27 cellular contexts compared by ENCODE assay signal in the genomic region with DNA sequence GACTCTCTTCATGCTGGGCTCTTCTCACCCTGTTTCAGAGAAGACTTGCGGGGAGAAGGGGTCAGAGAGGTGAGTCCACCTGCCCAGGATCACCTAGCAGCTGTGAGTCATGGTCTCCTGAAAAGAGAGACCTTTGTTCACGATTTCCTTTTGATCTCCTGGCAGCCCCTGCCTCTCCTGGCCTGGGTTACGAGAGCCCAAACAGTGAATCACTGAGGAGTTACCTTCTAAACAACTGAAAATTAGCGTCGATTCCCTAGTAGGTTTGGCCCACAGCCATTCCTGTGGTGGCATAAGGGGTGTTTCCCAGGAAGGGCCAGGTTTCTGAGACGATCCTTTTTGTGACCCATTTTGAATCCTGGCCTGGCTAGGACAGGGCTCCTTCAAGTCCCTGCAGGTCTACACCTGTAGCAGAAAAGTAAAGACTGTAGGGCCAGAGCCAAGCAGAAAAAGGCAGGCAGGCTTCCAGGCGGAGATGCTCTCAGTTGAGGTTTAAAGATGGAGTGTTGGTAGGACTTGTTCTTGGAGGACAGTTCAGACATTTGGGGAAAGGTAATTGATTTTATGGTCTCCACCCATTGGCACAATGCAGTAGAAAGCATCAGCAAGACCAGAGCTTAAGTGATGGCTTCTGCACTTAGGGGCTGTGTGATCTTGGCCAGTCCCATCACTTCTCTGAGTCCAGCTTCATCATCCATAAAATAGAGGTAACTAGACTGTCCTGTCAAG. TPM values are rescaled to one million over a fixed set of nuclear protein-coding genes. Genes with fewer than 3 reads are reported as not detected.
A peak's percentile ranks its signal among the peaks of the same experiment; 100 is the strongest.
DNase-seq lines count a peak whose midpoint lies in the region; ATAC-seq, FAIRE-seq and TF ChIP-seq lines count a peak whose summit lies in the region.
"Had no signal": no experiment of that assay in that cellular context is flagged by ENCODE, and none has a peak within 500 bp of the region (broad histone marks: within the 10 kb centered on the region; RNA-seq: fewer than 3 reads in every experiment).

No MANE protein-coding gene starts in this region.

- H3K9me2 ChIP-seq in SK-N-SH: no peaks in the 10 kb centered on the region

- intact Hi-C loops in HepG2 (cut with micrococcal nuclease; ENCODE audit: unreplicated experiment): loop anchor here (2.0 kb wide), 2 partner anchors 43 to 49 kb away; partner anchors contain the start of gene OTUD3
- intact Hi-C loops in right lobe of liver (cut with DNase I): loop anchor here in 1 of 2 donors (10.0 kb wide), 1 partner anchor 219 kb away; no protein-coding TSS in a partner anchor

- ATAC-seq in HepG2 (peak; percentile 69), right lobe of liver (no peak), RWPE2 (ENCODE audit: low read depth) (peak; percentile 87), HG02678 (IDR thresholded peaks at IDR 0.05; ENCODE audit: unreplicated experiment) (no peak)
- ATAC-seq: activated T-cell treated with anti-CD3 and anti-CD28 coated beads, Interleukin-2, amount 50 U/mL, for 72 hours; right cardiac atrium; upper lobe of right lung had no signal

- H3K4me1 ChIP-seq in HepG2 (ENCODE audit: insufficient read depth, low read length) (peaks cover 99% of the 10 kb centered on the region), right lobe of liver (no peaks in the 10 kb centered on the region), RWPE2 (ENCODE audit: insufficient read depth, poor library complexity, severe bottlenecking) (peaks cover 24% of the 10 kb centered on the region), SK-N-SH (ENCODE audit: control insufficient read depth in 1 of 2, insufficient read depth in 2 of 2, low read depth in 1 of 2, low read length in 1 of 2) (no peaks in the 10 kb centered on the region)
- H3K4me1 ChIP-seq: upper lobe of right lung had no signal

- CTCF ChIA-PET in HepG2 (lab: Yijun Ruan, JAX; ENCODE audit: low intra/inter-chr PET ratio, low total read pairs) (no interaction called here), SK-N-SH (lab: Yijun Ruan, JAX) (interaction anchor here (1.2 to 1.8 kb wide), 2 partner anchors 8 to 226 kb away, joined by 4 to 5 read pairs; no protein-coding TSS in a partner anchor)

- FAIRE-seq in HepG2 (lab: Jason Lieb, UNC): peak; percentile 71

- TF ChIP-seq POLR2A in HepG2 (IDR thresholded peaks at IDR 0.05; ENCODE audit: insufficient read depth in 1 of 2, low read depth in 2 of 2, low read length in 2 of 2): no peak
- TF ChIP-seq POLR2A in right lobe of liver (IDR thresholded peaks at IDR 0.05): no peak

- TSS peak; percentile 83 for BruUV-seq in HepG2 (replicated peaks; lab: Mats Ljungman, UMichigan)

- H3F3A ChIP-seq in SK-N-SH (replicated peaks; ENCODE audit: insufficient read depth): no peaks in the 10 kb centered on the region

- H4K20me1 ChIP-seq in HepG2 (ENCODE audit: insufficient read depth, low read length): no peaks in the 10 kb centered on the region
- no peaks in the 10 kb centered on the region for H4K20me1 ChIP-seq in SK-N-SH (ENCODE audit: insufficient read depth)

- H3K9ac ChIP-seq in HepG2 (ENCODE audit: insufficient read depth, low read depth, low read length) (peak overlapping the region; percentile 80), SK-N-SH (no peak overlapping the region)

- H3K9me3 ChIP-seq in HepG2 (ENCODE audit: low read length): peaks cover 12% of the 10 kb centered on the region
- H3K9me3 ChIP-seq in right lobe of liver: no peaks in the 10 kb centered on the region
- no peaks in the 10 kb centered on the region for H3K9me3 ChIP-seq in RWPE2 (ENCODE audit: severe bottlenecking)
- H3K9me3 ChIP-seq in SK-N-SH: no peaks in the 10 kb centered on the region
- H3K9me3 ChIP-seq: upper lobe of right lung had no signal

- TF ChIP-seq CTCF in HepG2 (CRISPR knock-in tag; IDR thresholded peaks at IDR 0.05) (no peak), right lobe of liver (IDR thresholded peaks at IDR 0.05) (no peak), RWPE2 (IDR thresholded peaks at IDR 0.05; ENCODE audit: poor library complexity, severe bottlenecking) (no peak), kidney epithelial cell (IDR thresholded peaks at IDR 0.05; ENCODE audit: insufficient read depth, low read length, poor library complexity, severe bottlenecking) (no peak), SK-N-SH (IDR thresholded peaks at IDR 0.05) (no peak), GM13976 (IDR thresholded peaks at IDR 0.05; ENCODE audit: borderline replicate concordance, control extremely low read depth, extremely low read depth, insufficient read depth, missing control alignments) (no peak)

- TF ChIP-seq RAD21 in HepG2 (CRISPR knock-in tag; IDR thresholded peaks at IDR 0.05): no peak
- TF ChIP-seq RAD21 in SK-N-SH (IDR thresholded peaks at IDR 0.05; ENCODE audit: low read length): no peak

- 9% methylated on average over 6 of the region's 7 CpGs for WGBS in HepG2 (ENCODE audit: low lambda C conversion rate)
- 38% methylated on average over 5 of the region's 7 CpGs for WGBS in right lobe of liver (ENCODE audit: insufficient coverage, low coverage, low lambda C conversion rate, missing lambda C conversion rate)
- 34% methylated on average over 5 of the region's 7 CpGs for WGBS in SK-N-SH (ENCODE audit: low lambda C conversion rate)

- H3K4me3 ChIP-seq in HepG2 (replicated peaks in 1 of 3; ENCODE audit: insufficient read depth in 1 of 3, low read depth in 2 of 3, low read length in 3 of 3) (no peak overlapping the region; a peak in 1 of 6 replicates), right lobe of liver (no peak overlapping the region), RWPE2 (ENCODE audit: severe bottlenecking) (no peak overlapping the region), kidney epithelial cell (ENCODE audit: low read depth, low read length) (no peak overlapping the region), SK-N-SH (ENCODE audit: low read depth in 2 of 2, low read length in 1 of 2) (no peak overlapping the region)
- H3K4me3 ChIP-seq: lung, upper lobe of right lung had no signal

- peak overlapping the region; percentile 70 for H3K4me2 ChIP-seq in HepG2 (ENCODE audit: low read depth, low read length)
- H3K4me2 ChIP-seq in SK-N-SH: no peak overlapping the region

- in situ Hi-C loops in HepG2 (cut with HindIII; ENCODE audit: extremely low pct_ligation_motif_present, low pct_unique_long_range_greater_than_20kb) (loop anchor here (5.0 kb wide), 1 partner anchor 552 kb away; no protein-coding TSS in a partner anchor), GM13976 (cut with MboI; ENCODE audit: low sequenced_read_pairs, unreplicated experiment) (no loop called here)

- TF ChIP-seq EP300 in HepG2 (IDR thresholded peaks at IDR 0.05; ENCODE audit: low read depth in 2 of 2, low read length in 2 of 2) (peak; percentile 86 to 93; a peak in 3 of 4 replicates), HepG2 (CRISPR knock-in tag; IDR thresholded peaks at IDR 0.05; ENCODE audit: borderline replicate concordance) (peak; percentile 92), SK-N-SH (IDR thresholded peaks at IDR 0.05; ENCODE audit: borderline replicate concordance in 1 of 2, low read depth in 1 of 2, low read length in 1 of 2) (no peak)

- no peaks in the 10 kb centered on the region for H3K27me3 ChIP-seq in HepG2 (ENCODE audit: control insufficient read depth in 1 of 2, insufficient read depth in 2 of 2, low read length in 2 of 2)
- no peaks in the 10 kb centered on the region for H3K27me3 ChIP-seq in right lobe of liver
- H3K27me3 ChIP-seq in RWPE2 (ENCODE audit: insufficient read depth, poor library complexity, severe bottlenecking): no peaks in the 10 kb centered on the region
- H3K27me3 ChIP-seq in kidney epithelial cell (ENCODE audit: control insufficient read depth, insufficient read depth, low read length): no peaks in the 10 kb centered on the region
- H3K27me3 ChIP-seq in SK-N-SH (ENCODE audit: insufficient read depth): no peaks in the 10 kb centered on the region
- H3K27me3 ChIP-seq: upper lobe of right lung had no signal

- H2AFZ ChIP-seq in HepG2 (ENCODE audit: low read length): no peak overlapping the region
- no peak overlapping the region for H2AFZ ChIP-seq in SK-N-SH (ENCODE audit: low read depth)

- H3K36me3 ChIP-seq in HepG2 (replicated peaks in 1 of 2; ENCODE audit: control insufficient read depth in 1 of 2, insufficient read depth in 2 of 2, low read length in 2 of 2) (no peaks in the 10 kb centered on the region), right lobe of liver (no peaks in the 10 kb centered on the region), RWPE2 (ENCODE audit: low read depth) (no peaks in the 10 kb centered on the region), kidney epithelial cell (ENCODE audit: control insufficient read depth, insufficient read depth, low read length) (no peaks in the 10 kb centered on the region), SK-N-SH (replicated peaks in 1 of 2; ENCODE audit: control insufficient read depth in 1 of 2, insufficient read depth in 2 of 2, low read length in 1 of 2) (no peaks in the 10 kb centered on the region)
- H3K36me3 ChIP-seq: upper lobe of right lung had no signal

- POLR2A ChIA-PET in HepG2 (lab: Yijun Ruan, JAX) (interaction anchor here (0.8 to 2.7 kb wide), 3 partner anchors 49 to 627 kb away, joined by 4 to 14 read pairs (median 4); partner anchors contain the start of genes CAMK2N1 and FAM43B), SK-N-SH (lab: Yijun Ruan, JAX) (no interaction called here)

- H3K27ac ChIP-seq in HepG2 (ENCODE audit: extremely low read length, insufficient read depth, low read length) (peak overlapping the region; percentile 94), right lobe of liver (no peak overlapping the region), RWPE2 (ENCODE audit: poor library complexity, severe bottlenecking) (peak overlapping the region; percentile 21), SK-N-SH (ENCODE audit: low read depth in 2 of 2, low read length in 1 of 2) (no peak overlapping the region)
- H3K27ac ChIP-seq: upper lobe of right lung had no signal

- no peaks in the 10 kb centered on the region for H3K79me2 ChIP-seq in HepG2 (ENCODE audit: insufficient read depth, low read length)
- no peaks in the 10 kb centered on the region for H3K79me2 ChIP-seq in SK-N-SH (ENCODE audit: insufficient read depth)

- DNase-seq in HepG2 (ENCODE audit: low spot score): peak; percentile 98
- DNase-seq in right lobe of liver: no peak
- peak; percentile 83 for DNase-seq in RWPE2 (ENCODE audit: low spot score)
- peak; percentile 51 for DNase-seq in kidney epithelial cell (ENCODE audit: low read depth)
- DNase-seq in SK-N-SH: no peak
- DNase-seq in GM13976 (ENCODE audit: low spot score): no peak
- DNase-seq in NCI-H526 treated with DMSO at 0.1 percent for 48 hours (lab: John Stamatoyannopoulos, UW): no peak
- DNase-seq: activated CD4-positive, alpha-beta T cell treated with anti-CD3 and anti-CD28 coated beads, Interleukin-2, amount 10 ng/mL, durations not matched to agents 24 days and 14 days; activated naive CD4-positive, alpha-beta T cell treated with anti-CD3 and anti-CD28 coated beads, Interleukin-2, amount 10 ng/mL, durations not matched to agents 7 days and 5 days; activated T-cell treated with anti-CD3 and anti-CD28 coated beads, Interleukin-2, amount 50 U/mL, for 72 hours; C1 segment of cervical spinal cord; caudate nucleus; erythroblast; foreskin melanocyte; GDM1; H7; hippocampal formation; NCI-H1694; NCI-H2227 treated with DMSO at 0.1 percent for 48 hours; NCI-H748 treated with DMSO at 0.1 percent for 48 hours; right cardiac atrium; SHP77; stimulated activated CD4-positive, alpha-beta T cell treated with anti-CD3 and anti-CD28 coated beads, Interleukin-15, amount 100 ng/mL, for 24 hours; upper lobe of right lung had no signal

RNA-seq across cellular contexts. Expression of gene PLA2G2E, which starts 2.1 kb away (rescaled TPM):
- total RNA-seq in HepG2 (2016; rRNA removed; fragmentation: Illumina TruSeq; extraction: Trizol) (not detected in 2 replicates), right lobe of liver (not detected), kidney epithelial cell (not detected in 2 replicates)
- not detected in 2 replicates for total RNA-seq in HepG2 (2016; cell fraction: cytosol; rRNA removed; fragmentation: Illumina TruSeq; extraction: Trizol; ENCODE audit: low read depth)
- total RNA-seq in HepG2 (2016; cell fraction: insoluble cytoplasmic fraction; rRNA removed; fragmentation: Illumina TruSeq; extraction: Trizol): not detected in 2 replicates
- total RNA-seq in HepG2 (2016; cell fraction: membrane; rRNA removed; fragmentation: Illumina TruSeq; extraction: Trizol): not detected in 2 replicates
- total RNA-seq in HepG2 (2016; cell fraction: nucleus; rRNA removed; fragmentation: Illumina TruSeq; extraction: Trizol): not detected in 2 replicates
- polyA plus RNA-seq in HepG2 (2011; rRNA removed) (not detected in 2 replicates), SK-N-SH (2012; rRNA removed) (not detected in 2 replicates)
- not detected in 2 replicates for polyA plus RNA-seq in HepG2 (2011; cell fraction: cytosol; rRNA removed)
- polyA plus RNA-seq in HepG2 (2011; cell fraction: nucleus; rRNA removed): 0.50 TPM in 1 of 2 replicates, not detected in the other
- polyA plus RNA-seq in HepG2 (2012): not detected in 2 replicates
- polyA plus RNA-seq in HepG2 (2016; cell fraction: cytosol; fragmentation: Illumina TruSeq; extraction: Trizol; ENCODE audit: low read depth): not detected in 2 replicates
- not detected in 2 replicates for polyA plus RNA-seq in HepG2 (2016; cell fraction: insoluble cytoplasmic fraction; fragmentation: Illumina TruSeq; extraction: Trizol; ENCODE audit: low read depth)
- not detected in 2 replicates for polyA plus RNA-seq in HepG2 (2016; cell fraction: membrane; fragmentation: Illumina TruSeq; extraction: Trizol; ENCODE audit: low read depth)
- not detected in 2 replicates for polyA plus RNA-seq in HepG2 (2016; cell fraction: nucleus; fragmentation: Illumina TruSeq; extraction: Trizol; ENCODE audit: insufficient read depth, low read depth)
- polyA minus RNA-seq in HepG2 (2011; rRNA and poly(A)+ RNA removed; ENCODE audit: low replicate concordance): not detected in 2 replicates
- not detected in 2 replicates for polyA minus RNA-seq in HepG2 (2011; cell fraction: cytosol; rRNA and poly(A)+ RNA removed)
- not detected in 2 replicates for polyA minus RNA-seq in HepG2 (2011; cell fraction: nucleus; rRNA and poly(A)+ RNA removed)
- not detected in 2 replicates for polyA plus RNA-seq in SK-N-SH (2012; cell fraction: cytosol; rRNA removed)
- polyA plus RNA-seq in SK-N-SH (2012; cell fraction: nucleus; rRNA removed): not detected in 2 replicates
- total RNA-seq: activated CD4-positive, alpha-beta T cell treated with anti-CD3 and anti-CD28 coated beads, Interleukin-2, amount 10 ng/mL, durations not matched to agents 24 days and 14 days; activated T-cell treated with anti-CD3 and anti-CD28 coated beads, Interleukin-2, amount 50 U/mL, for 72 hours; H7; lung; right cardiac atrium; T-helper 1 cell treated with Interleukin-12 subunit alpha and Interleukin-12 subunit beta and Interleukin-4 antibody, amounts not matched to agents 30 ng/mL and 1 ng/mL, for 36 hours; upper lobe of right lung had no signal
- polyA plus RNA-seq: lung, right cardiac atrium had no signal

RNA-seq across cellular contexts. Expression of gene OTUD3, which starts 43.3 kb away (rescaled TPM):
- total RNA-seq in HepG2 (2016; rRNA removed; fragmentation: Illumina TruSeq; extraction: Trizol) (5.2 and 7.5 TPM in 2 replicates), right lobe of liver (1 to 10 TPM in 5 of 6 experiments, under 1 TPM in 1; 0.98 to 3.4 (median 1.3) TPM), kidney epithelial cell (8.0 and 8.4 TPM in 2 replicates)
- 4.1 and 7.5 TPM in 2 replicates for total RNA-seq in HepG2 (2016; cell fraction: cytosol; rRNA removed; fragmentation: Illumina TruSeq; extraction: Trizol; ENCODE audit: low read depth)
- total RNA-seq in HepG2 (2016; cell fraction: insoluble cytoplasmic fraction; rRNA removed; fragmentation: Illumina TruSeq; extraction: Trizol): 5.4 and 7.4 TPM in 2 replicates
- total RNA-seq in HepG2 (2016; cell fraction: membrane; rRNA removed; fragmentation: Illumina TruSeq; extraction: Trizol): 2.6 and 3.0 TPM in 2 replicates
- total RNA-seq in HepG2 (2016; cell fraction: nucleus; rRNA removed; fragmentation: Illumina TruSeq; extraction: Trizol): 13.6 and 19.6 TPM in 2 replicates
- polyA plus RNA-seq in HepG2 (2011; rRNA removed) (5.2 and 5.6 TPM in 2 replicates), SK-N-SH (2012; rRNA removed) (2.6 and 3.3 TPM in 2 replicates)
- 1.9 and 2.3 TPM in 2 replicates for polyA plus RNA-seq in HepG2 (2011; cell fraction: cytosol; rRNA removed)
- polyA plus RNA-seq in HepG2 (2011; cell fraction: nucleus; rRNA removed): 9.3 and 11.5 TPM in 2 replicates
- 3.5 and 4.2 TPM in 2 replicates for polyA plus RNA-seq in HepG2 (2012)
- polyA plus RNA-seq in HepG2 (2016; cell fraction: cytosol; fragmentation: Illumina TruSeq; extraction: Trizol; ENCODE audit: low read depth): 0.17 and 0.50 TPM in 2 replicates
- polyA plus RNA-seq in HepG2 (2016; cell fraction: insoluble cytoplasmic fraction; fragmentation: Illumina TruSeq; extraction: Trizol; ENCODE audit: low read depth): 3.4 and 3.5 TPM in 2 replicates
- polyA plus RNA-seq in HepG2 (2016; cell fraction: membrane; fragmentation: Illumina TruSeq; extraction: Trizol; ENCODE audit: low read depth): 0.48 and 0.61 TPM in 2 replicates
- polyA plus RNA-seq in HepG2 (2016; cell fraction: nucleus; fragmentation: Illumina TruSeq; extraction: Trizol; ENCODE audit: insufficient read depth, low read depth): 23.6 and 27.3 TPM in 2 replicates
- polyA minus RNA-seq in HepG2 (2011; rRNA and poly(A)+ RNA removed; ENCODE audit: low replicate concordance): 6.5 and 7.6 TPM in 2 replicates
- 2.0 and 3.2 TPM in 2 replicates for polyA minus RNA-seq in HepG2 (2011; cell fraction: cytosol; rRNA and poly(A)+ RNA removed)
- 13.1 and 14.4 TPM in 2 replicates for polyA minus RNA-seq in HepG2 (2011; cell fraction: nucleus; rRNA and poly(A)+ RNA removed)
- 2.6 TPM in 2 replicates for polyA plus RNA-seq in SK-N-SH (2012; cell fraction: cytosol; rRNA removed)
- 9.4 and 9.6 TPM in 2 replicates for polyA plus RNA-seq in SK-N-SH (2012; cell fraction: nucleus; rRNA removed)

RNA-seq across cellular contexts. Expression of gene PLA2G2A, which starts 53.9 kb away (rescaled TPM):
- 0.35 and 0.77 TPM in 2 replicates for total RNA-seq in HepG2 (2016; rRNA removed; fragmentation: Illumina TruSeq; extraction: Trizol)
- 0.62 and 0.81 TPM in 2 replicates for total RNA-seq in HepG2 (2016; cell fraction: cytosol; rRNA removed; fragmentation: Illumina TruSeq; extraction: Trizol; ENCODE audit: low read depth)
- 0.50 and 0.54 TPM in 2 replicates for total RNA-seq in HepG2 (2016; cell fraction: insoluble cytoplasmic fraction; rRNA removed; fragmentation: Illumina TruSeq; extraction: Trizol)
- total RNA-seq in HepG2 (2016; cell fraction: membrane; rRNA removed; fragmentation: Illumina TruSeq; extraction: Trizol): 0.62 TPM in 2 replicates
- total RNA-seq in HepG2 (2016; cell fraction: nucleus; rRNA removed; fragmentation: Illumina TruSeq; extraction: Trizol): 0.87 and 1.2 TPM in 2 replicates
- polyA plus RNA-seq in HepG2 (2011; rRNA removed): 15.2 and 30.3 TPM in 2 replicates
- 29.8 and 39.3 TPM in 2 replicates for polyA plus RNA-seq in HepG2 (2011; cell fraction: cytosol; rRNA removed)
- polyA plus RNA-seq in HepG2 (2011; cell fraction: nucleus; rRNA removed): 6.5 and 8.5 TPM in 2 replicates
- 1.8 and 14.7 TPM in 2 replicates for polyA plus RNA-seq in HepG2 (2012)
- 2.7 and 4.0 TPM in 2 replicates for polyA plus RNA-seq in HepG2 (2016; cell fraction: cytosol; fragmentation: Illumina TruSeq; extraction: Trizol; ENCODE audit: low read depth)
- 3.4 and 6.1 TPM in 2 replicates for polyA plus RNA-seq in HepG2 (2016; cell fraction: insoluble cytoplasmic fraction; fragmentation: Illumina TruSeq; extraction: Trizol; ENCODE audit: low read depth)
- polyA plus RNA-seq in HepG2 (2016; cell fraction: membrane; fragmentation: Illumina TruSeq; extraction: Trizol; ENCODE audit: low read depth): 3.0 and 3.6 TPM in 2 replicates
- 8.8 and 12.2 TPM in 2 replicates for polyA plus RNA-seq in HepG2 (2016; cell fraction: nucleus; fragmentation: Illumina TruSeq; extraction: Trizol; ENCODE audit: insufficient read depth, low read depth)
- 15.0 TPM in 1 of 2 replicates, not detected in the other for polyA minus RNA-seq in HepG2 (2011; rRNA and poly(A)+ RNA removed; ENCODE audit: low replicate concordance)
- polyA minus RNA-seq in HepG2 (2011; cell fraction: cytosol; rRNA and poly(A)+ RNA removed): 11.4 and 11.5 TPM in 2 replicates
- 3.3 and 4.6 TPM in 2 replicates for polyA minus RNA-seq in HepG2 (2011; cell fraction: nucleus; rRNA and poly(A)+ RNA removed)
- total RNA-seq in right lobe of liver: 1,000 to 10,000 TPM in 1 of 6 experiments, 100 to 1,000 TPM in 5; 109 to 1,136 (median 151) TPM
- not detected in 2 replicates for total RNA-seq in kidney epithelial cell
- not detected in 2 replicates for polyA plus RNA-seq in SK-N-SH (2012; rRNA removed)
- not detected in 2 replicates for polyA plus RNA-seq in SK-N-SH (2012; cell fraction: cytosol; rRNA removed)
- not detected in 2 replicates for polyA plus RNA-seq in SK-N-SH (2012; cell fraction: nucleus; rRNA removed)
- total RNA-seq: activated CD4-positive, alpha-beta T cell treated with anti-CD3 and anti-CD28 coated beads, Interleukin-2, amount 10 ng/mL, durations not matched to agents 24 days and 14 days; activated T-cell treated with anti-CD3 and anti-CD28 coated beads, Interleukin-2, amount 50 U/mL, for 72 hours; H7; T-helper 1 cell treated with Interleukin-12 subunit alpha and Interleukin-12 subunit beta and Interleukin-4 antibody, amounts not matched to agents 30 ng/mL and 1 ng/mL, for 36 hours had no signal

Comparison
In these comparisons a context has a peak if more than half of its experiments do, and no peak if none do; other contexts are left out.
1. ATAC-seq: peak in HepG2 (single experiment) and RWPE2 (single experiment); none in right lobe of liver (0 of 4) and HG02678 (single experiment).
2. DNase-seq: peak in HepG2 (single experiment), RWPE2 (single experiment) and kidney epithelial cell (single experiment); none in right lobe of liver (0 of 3), SK-N-SH (single experiment), GM13976 (single experiment) and NCI-H526 treated with DMSO at 0.1 percent for 48 hours (single experiment).
3. H3K27ac ChIP-seq: peak in HepG2 (single experiment) and RWPE2 (single experiment); none in right lobe of liver (0 of 3) and SK-N-SH (0 of 2).
4. RNA of gene PLA2G2A, which starts 53.9 kb away (total RNA-seq): 109 to 1,136 TPM in right lobe of liver; 0.35 to 1.2 TPM in HepG2 and not detected in kidney epithelial cell; every median in the first group is over 10 times any median in the second.
5. Of the 25 proteins assayed by ChIP-seq in both HepG2 and SK-N-SH: peak only in HepG2: EP300, FOSL2, JUND, MAX, NFIC, RXRA and 1 more; only in SK-N-SH: none; in both: none; in neither: 17; mixed calls (peak in some experiments, not most) for 1.